In the genomic region with DNA sequence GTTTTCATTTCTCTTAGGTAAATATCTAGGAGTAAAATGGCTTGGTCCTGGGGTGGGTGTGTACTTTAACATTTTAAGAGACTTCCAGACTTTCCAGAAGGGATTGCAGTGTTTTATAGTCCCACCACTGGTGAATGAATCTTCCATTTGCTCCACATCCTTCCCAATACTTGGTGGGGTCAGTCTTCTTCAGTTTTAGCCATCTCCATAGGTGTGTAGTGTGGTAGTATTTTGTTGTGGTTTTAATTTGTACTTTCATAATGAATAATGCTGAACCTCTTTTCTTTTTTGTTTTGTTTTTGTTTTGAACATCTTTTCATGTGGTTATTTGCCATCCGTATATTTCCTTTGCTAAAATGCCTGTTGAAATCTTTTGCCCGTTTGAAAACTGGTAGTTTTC, we compare ENCODE assay signal across 26 cellular contexts. TPM values are rescaled to one million over a fixed set of nuclear protein-coding genes. Genes with fewer than 3 reads are reported as not detected.
DNase-seq lines count a peak whose midpoint lies in the region; ATAC-seq and TF ChIP-seq lines count a peak whose summit lies in the region.
"Had no signal": no experiment of that assay in that cellular context is flagged by ENCODE, and none has a peak within 500 bp of the region (broad histone marks: within the 10 kb centered on the region; RNA-seq: fewer than 3 reads in every experiment).

No MANE protein-coding gene starts in this region.

- intact Hi-C loops in cardiac septum (cut with DNase I): no loop called here

- no peaks in the 10 kb centered on the region for H3K27me3 Mint-ChIP-seq in activated naive CD8-positive, alpha-beta T cell treated with anti-CD3 and anti-CD28 coated beads, Interleukin-2, amount 10 ng/mL, durations not matched to agents 7 days and 5 days
- H3K27me3 Mint-ChIP-seq in activated naive CD8-positive, alpha-beta T cell treated with anti-CD3 and anti-CD28 coated beads for 36 hours: no peaks in the 10 kb centered on the region
- H3K27me3 Mint-ChIP-seq in activated CD4-positive, alpha-beta memory T cell treated with anti-CD3 and anti-CD28 coated beads, Interleukin-2, amount 10 ng/mL, durations not matched to agents 7 days and 5 days: no peaks in the 10 kb centered on the region
- H3K27me3 Mint-ChIP-seq in progenitor cell of endocrine pancreas: no peaks in the 10 kb centered on the region
- H3K27me3 Mint-ChIP-seq: activated B cell treated with CpG ODN at 0.5 μM for 24 hours; activated naive CD4-positive, alpha-beta T cell treated with anti-CD3 and anti-CD28 coated beads, Interleukin-2, amount 50 U/mL, for 24 hours; stimulated activated naive B cell treated with anti-CD40 and anti-IgM and Interleukin-4, amounts not matched to agents 10 μg/mL and 1 μg/mL and 100 μg/mL, for 72 hours had no signal

- CTCF ChIA-PET in activated CD4-positive, alpha-beta memory T cell treated with anti-CD3 and anti-CD28 coated beads, Interleukin-2, amount 10 ng/mL, durations not matched to agents 7 days and 5 days (lab: Charles Lee): interaction anchor here (0.6 to 2.1 kb wide), 2 partner anchors 11 to 330 kb away, joined by 3 to 4 read pairs; a partner anchor contains a TSS

- ATAC-seq in activated naive CD8-positive, alpha-beta T cell treated with anti-CD3 and anti-CD28 coated beads, Interleukin-2, amount 10 ng/mL, durations not matched to agents 7 days and 5 days (ENCODE audit: low read depth): no peak
- no peak for ATAC-seq in HG03442 (IDR thresholded peaks at IDR 0.05; ENCODE audit: unreplicated experiment)
- ATAC-seq: HCT116; left lobe of liver; pancreas; stimulated activated naive B cell treated with anti-CD40 and anti-IgM and Interleukin-4, amounts not matched to agents 10 μg/mL and 1 μg/mL and 100 μg/mL, for 72 hours had no signal

- POLR2A ChIA-PET in activated naive CD8-positive, alpha-beta T cell treated with anti-CD3 and anti-CD28 coated beads, Interleukin-2, amount 10 ng/mL, durations not matched to agents 7 days and 5 days (lab: Charles Lee): no interaction called here
- POLR2A ChIA-PET in activated CD4-positive, alpha-beta memory T cell treated with anti-CD3 and anti-CD28 coated beads, Interleukin-2, amount 10 ng/mL, durations not matched to agents 7 days and 5 days (lab: Charles Lee): no interaction called here

- H3K27ac Mint-ChIP-seq in activated naive CD8-positive, alpha-beta T cell treated with anti-CD3 and anti-CD28 coated beads, Interleukin-2, amount 10 ng/mL, durations not matched to agents 7 days and 5 days: peak overlapping the region; percentile 10
- no peak overlapping the region for H3K27ac Mint-ChIP-seq in activated naive CD8-positive, alpha-beta T cell treated with anti-CD3 and anti-CD28 coated beads for 36 hours
- peak overlapping the region; percentile 72 for H3K27ac Mint-ChIP-seq in activated CD4-positive, alpha-beta memory T cell treated with anti-CD3 and anti-CD28 coated beads, Interleukin-2, amount 10 ng/mL, durations not matched to agents 7 days and 5 days
- H3K27ac Mint-ChIP-seq in progenitor cell of endocrine pancreas: peak overlapping the region; percentile 60
- H3K27ac Mint-ChIP-seq: activated B cell treated with CpG ODN at 0.5 μM for 24 hours; activated naive CD4-positive, alpha-beta T cell treated with anti-CD3 and anti-CD28 coated beads, Interleukin-2, amount 50 U/mL, for 24 hours; stimulated activated naive B cell treated with anti-CD40 and anti-IgM and Interleukin-4, amounts not matched to agents 10 μg/mL and 1 μg/mL and 100 μg/mL, for 72 hours had no signal

- peak; percentile 20 for DNase-seq in DMS53 (lab: John Stamatoyannopoulos, UW)
- DNase-seq in DMS53 treated with DMSO at 0.1 percent for 48 hours (lab: John Stamatoyannopoulos, UW; ENCODE audit: unreplicated experiment): no peak
- DNase-seq in activated naive CD8-positive, alpha-beta T cell treated with anti-CD3 and anti-CD28 coated beads, Interleukin-2, amount 10 ng/mL, durations not matched to agents 7 days and 5 days: no peak
- no peak for DNase-seq in activated naive CD8-positive, alpha-beta T cell treated with anti-CD3 and anti-CD28 coated beads for 36 hours
- no peak for DNase-seq in activated CD4-positive, alpha-beta memory T cell treated with anti-CD3 and anti-CD28 coated beads, Interleukin-2, amount 10 ng/mL, durations not matched to agents 7 days and 5 days
- no peak for DNase-seq in progenitor cell of endocrine pancreas (ENCODE audit: low spot score, unreplicated experiment)
- DNase-seq in cardiac septum (ENCODE audit: low spot score): no peak
- DNase-seq: 8988T; activated B cell treated with CpG ODN at 0.5 μM for 24 hours; activated T-cell treated with anti-CD3 and anti-CD28 coated beads, Interleukin-2, amount 50 U/mL, for 1 hour; C1 segment of cervical spinal cord; cortex of kidney; erythroblast; MM.1S; NCI-H2029 treated with DMSO at 0.1 percent for 48 hours; NCI-H2227 treated with DMSO at 0.1 percent for 48 hours; pancreas; RPMI8226; SJCRH30; stimulated activated naive B cell treated with anti-CD40 and anti-IgM and Interleukin-4, amounts not matched to agents 10 μg/mL and 1 μg/mL and 100 μg/mL, for 72 hours; upper lobe of left lung had no signal

- H3K36me3 Mint-ChIP-seq in activated naive CD8-positive, alpha-beta T cell treated with anti-CD3 and anti-CD28 coated beads, Interleukin-2, amount 10 ng/mL, durations not matched to agents 7 days and 5 days: peaks cover 65% of the 10 kb centered on the region
- H3K36me3 Mint-ChIP-seq in activated naive CD8-positive, alpha-beta T cell treated with anti-CD3 and anti-CD28 coated beads for 36 hours: peaks cover 55% of the 10 kb centered on the region
- H3K36me3 Mint-ChIP-seq in activated CD4-positive, alpha-beta memory T cell treated with anti-CD3 and anti-CD28 coated beads, Interleukin-2, amount 10 ng/mL, durations not matched to agents 7 days and 5 days (ENCODE audit: low read depth): peaks cover 88% of the 10 kb centered on the region
- H3K36me3 Mint-ChIP-seq in progenitor cell of endocrine pancreas (ENCODE audit: insufficient read depth): peaks cover 46% of the 10 kb centered on the region

- H3K4me3 Mint-ChIP-seq in activated naive CD8-positive, alpha-beta T cell treated with anti-CD3 and anti-CD28 coated beads, Interleukin-2, amount 10 ng/mL, durations not matched to agents 7 days and 5 days: no peak overlapping the region
- no peak overlapping the region for H3K4me3 Mint-ChIP-seq in activated naive CD8-positive, alpha-beta T cell treated with anti-CD3 and anti-CD28 coated beads for 36 hours
- H3K4me3 Mint-ChIP-seq in activated CD4-positive, alpha-beta memory T cell treated with anti-CD3 and anti-CD28 coated beads, Interleukin-2, amount 10 ng/mL, durations not matched to agents 7 days and 5 days: peak overlapping the region; percentile 8
- no peak overlapping the region for H3K4me3 Mint-ChIP-seq in progenitor cell of endocrine pancreas (ENCODE audit: low read depth)
- H3K4me3 Mint-ChIP-seq: activated B cell treated with CpG ODN at 0.5 μM for 24 hours; activated naive CD4-positive, alpha-beta T cell treated with anti-CD3 and anti-CD28 coated beads, Interleukin-2, amount 50 U/mL, for 24 hours; neural crest cell; stimulated activated naive B cell treated with anti-CD40 and anti-IgM and Interleukin-4, amounts not matched to agents 10 μg/mL and 1 μg/mL and 100 μg/mL, for 72 hours had no signal

- peaks cover 9% of the 10 kb centered on the region for H3K9me3 Mint-ChIP-seq in activated naive CD8-positive, alpha-beta T cell treated with anti-CD3 and anti-CD28 coated beads, Interleukin-2, amount 10 ng/mL, durations not matched to agents 7 days and 5 days
- H3K9me3 Mint-ChIP-seq in activated naive CD8-positive, alpha-beta T cell treated with anti-CD3 and anti-CD28 coated beads for 36 hours: peaks cover 10% of the 10 kb centered on the region
- H3K9me3 Mint-ChIP-seq in activated CD4-positive, alpha-beta memory T cell treated with anti-CD3 and anti-CD28 coated beads, Interleukin-2, amount 10 ng/mL, durations not matched to agents 7 days and 5 days: peaks cover 19% of the 10 kb centered on the region
- peaks cover 9% of the 10 kb centered on the region for H3K9me3 Mint-ChIP-seq in progenitor cell of endocrine pancreas (ENCODE audit: low read depth)

- no peak for TF ChIP-seq CTCF in progenitor cell of endocrine pancreas (IDR thresholded peaks at IDR 0.05; ENCODE audit: unreplicated experiment)

- peaks cover 15% of the 10 kb centered on the region for H3K4me1 Mint-ChIP-seq in activated naive CD8-positive, alpha-beta T cell treated with anti-CD3 and anti-CD28 coated beads, Interleukin-2, amount 10 ng/mL, durations not matched to agents 7 days and 5 days
- peaks cover 10% of the 10 kb centered on the region for H3K4me1 Mint-ChIP-seq in activated naive CD8-positive, alpha-beta T cell treated with anti-CD3 and anti-CD28 coated beads for 36 hours
- peaks cover 32% of the 10 kb centered on the region for H3K4me1 Mint-ChIP-seq in activated CD4-positive, alpha-beta memory T cell treated with anti-CD3 and anti-CD28 coated beads, Interleukin-2, amount 10 ng/mL, durations not matched to agents 7 days and 5 days
- H3K4me1 Mint-ChIP-seq in progenitor cell of endocrine pancreas (ENCODE audit: low read depth): peaks cover 16% of the 10 kb centered on the region
- H3K4me1 Mint-ChIP-seq: neural crest cell had no signal

RNA-seq across cellular contexts. Expression of a gene that starts 12.8 kb away (rescaled TPM):
- 10 to 100 TPM; 14.7 to 16.2 TPM for total RNA-seq in activated naive CD8-positive, alpha-beta T cell treated with anti-CD3 and anti-CD28 coated beads, Interleukin-2, amount 10 ng/mL, durations not matched to agents 7 days and 5 days
- total RNA-seq in activated naive CD8-positive, alpha-beta T cell treated with anti-CD3 and anti-CD28 coated beads for 36 hours: 10 to 100 TPM; 11.9 to 12.9 TPM
- 10 to 100 TPM; 14.5 to 14.8 TPM for total RNA-seq in activated CD4-positive, alpha-beta memory T cell treated with anti-CD3 and anti-CD28 coated beads, Interleukin-2, amount 10 ng/mL, durations not matched to agents 7 days and 5 days
- total RNA-seq in progenitor cell of endocrine pancreas (26.1 and 26.2 TPM in 2 replicates), cardiac septum (5.8 TPM)

RNA-seq across cellular contexts. Expression of a gene that starts 58.6 kb away (rescaled TPM):
- total RNA-seq in activated naive CD8-positive, alpha-beta T cell treated with anti-CD3 and anti-CD28 coated beads, Interleukin-2, amount 10 ng/mL, durations not matched to agents 7 days and 5 days: 100 to 1,000 TPM in 1 of 2 experiments, 10 to 100 TPM in 1; 96.4 to 113 TPM
- 100 to 1,000 TPM; 107 to 116 TPM for total RNA-seq in activated naive CD8-positive, alpha-beta T cell treated with anti-CD3 and anti-CD28 coated beads for 36 hours
- 100 to 1,000 TPM; 118 to 124 TPM for total RNA-seq in activated CD4-positive, alpha-beta memory T cell treated with anti-CD3 and anti-CD28 coated beads, Interleukin-2, amount 10 ng/mL, durations not matched to agents 7 days and 5 days
- total RNA-seq in progenitor cell of endocrine pancreas (114 and 121 TPM in 2 replicates), cardiac septum (39.6 TPM)
